ENCODE assay signal across 8 cellular contexts in genomic region chr17:30363715-30364202, GRCh38. TPM values are rescaled to one million over a fixed set of nuclear protein-coding genes. Genes with fewer than 3 reads are reported as not detected.
DNase-seq lines count a peak whose midpoint lies in the region; ATAC-seq and TF ChIP-seq lines count a peak whose summit lies in the region.

No MANE protein-coding gene starts in this region.

- ATAC-seq in HG02610 (IDR thresholded peaks at IDR 0.05; ENCODE audit: unreplicated experiment) (peak; percentile 90), left lung (peak; percentile 79)
- peak; percentile 97 for ATAC-seq in stimulated activated naive CD8-positive, alpha-beta T cell treated with anti-CD3 and anti-CD28 coated beads, Interleukin-15, amount 100 ng/mL, for 72 hours

- intact Hi-C loops in left lung (cut with DNase I), result no loop called here
- intact Hi-C loops in ascending aorta (cut with DNase I), result no loop called here

- H3K4me3 ChIP-seq in GM12864 (ENCODE audit: low read depth, low read length) (no peak overlapping the region), left lung (no peak overlapping the region), ascending aorta (no peak overlapping the region)

- H3K36me3 ChIP-seq in left lung (no peaks in the 10 kb centered on the region), ascending aorta (no peaks in the 10 kb centered on the region)

- H3K27me3 ChIP-seq in left lung (no peaks in the 10 kb centered on the region), ascending aorta (no peaks in the 10 kb centered on the region)

- H3K9me3 ChIP-seq in left lung (peaks cover 0 to 10% of the 10 kb centered on the region in 2 donors), ascending aorta (peaks cover 0 to 7% of the 10 kb centered on the region in 2 donors)

- H3K9me3 Mint-ChIP-seq in stimulated activated naive CD8-positive, alpha-beta T cell treated with anti-CD3 and anti-CD28 coated beads, Interleukin-15, amount 100 ng/mL, for 72 hours, result peaks cover 21 to 26% of the 10 kb centered on the region in 2 donors

- DNase-seq in GM12864 (ENCODE audit: low read depth) (peak; percentile 94), NCI-H69 (lab: John Stamatoyannopoulos, UW) (peak; percentile 18), left lung (peak in 1 of 2 donors; percentile 56), ascending aorta (ENCODE audit: low spot score in 2 of 2) (no peak), SHP77 (lab: John Stamatoyannopoulos, UW) (no peak)
- peak; percentile 67 for DNase-seq in activated T-cell treated with anti-CD3 and anti-CD28 coated beads, Interleukin-2, amount 50 U/mL, for 1 hour
- peak; percentile 76 to 95 for DNase-seq in stimulated activated naive CD8-positive, alpha-beta T cell treated with anti-CD3 and anti-CD28 coated beads, Interleukin-15, amount 100 ng/mL, for 72 hours

- H3K27ac ChIP-seq in left lung (peak overlapping the region; percentile 13 to 71), ascending aorta (no peak overlapping the region)

- no peak for TF ChIP-seq CTCF in GM12864 (IDR thresholded peaks at IDR 0.05; ENCODE audit: low read depth, low read length, missing control alignments)
- no peak for TF ChIP-seq CTCF in left lung (IDR thresholded peaks at IDR 0.05)
- TF ChIP-seq CTCF in ascending aorta (IDR thresholded peaks at IDR 0.05), result no peak

- peaks cover 46% of the 10 kb centered on the region for H3K4me1 Mint-ChIP-seq in stimulated activated naive CD8-positive, alpha-beta T cell treated with anti-CD3 and anti-CD28 coated beads, Interleukin-15, amount 100 ng/mL, for 72 hours

- no peak overlapping the region for H3K4me3 Mint-ChIP-seq in stimulated activated naive CD8-positive, alpha-beta T cell treated with anti-CD3 and anti-CD28 coated beads, Interleukin-15, amount 100 ng/mL, for 72 hours

- H3K4me1 ChIP-seq in left lung, result peaks cover 4 to 41% of the 10 kb centered on the region in 2 donors
- H3K4me1 ChIP-seq in ascending aorta, result no peaks in the 10 kb centered on the region

- no peak overlapping the region for H3K27ac Mint-ChIP-seq in stimulated activated naive CD8-positive, alpha-beta T cell treated with anti-CD3 and anti-CD28 coated beads, Interleukin-15, amount 100 ng/mL, for 72 hours

- H3K27me3 Mint-ChIP-seq in stimulated activated naive CD8-positive, alpha-beta T cell treated with anti-CD3 and anti-CD28 coated beads, Interleukin-15, amount 100 ng/mL, for 72 hours, result no peaks in the 10 kb centered on the region

RNA-seq across cellular contexts. Expression of gene CPD, which starts 15.0 kb away (rescaled TPM):
- total RNA-seq in left lung (100 to 1,000 TPM in 1 of 2 donors, 10 to 100 TPM in 1; 74.4 to 124 TPM), ascending aorta (141 TPM)

RNA-seq across cellular contexts. Expression of gene TMIGD1, which starts 29.9 kb away (rescaled TPM):
- total RNA-seq in left lung (not detected), ascending aorta (not detected)

Comparison
In these comparisons a context has a peak if more than half of its experiments do, and no peak if none do; other contexts are left out.
1. DNase-seq: peak in GM12864 (single experiment), NCI-H69 (single experiment), activated T-cell treated with anti-CD3 and anti-CD28 coated beads, Interleukin-2, amount 50 U/mL, for 1 hour (single experiment) and stimulated activated naive CD8-positive, alpha-beta T cell treated with anti-CD3 and anti-CD28 coated beads, Interleukin-15, amount 100 ng/mL, for 72 hours (2 of 2); none in ascending aorta (0 of 2) and SHP77 (0 of 2).
2. H3K27ac ChIP-seq: peak in left lung (2 of 2); none in ascending aorta (0 of 2).
3. Peak in every context shown above with its lines, with median percentiles within 50 percentile points of each other: ATAC-seq.